Comparison of ENCODE assay signal across 8 cellular contexts in genomic region chr19:7506385-7507328, GRCh38. TPM values are rescaled to one million over a fixed set of nuclear protein-coding genes. Genes with fewer than 3 reads are reported as not detected.
DNase-seq lines count a peak whose midpoint lies in the region; TF ChIP-seq lines count a peak whose summit lies in the region.

No MANE protein-coding gene starts in this region.

- peaks cover 16% of the 10 kb centered on the region for H3K4me1 Mint-ChIP-seq in MCF 10A (ENCODE audit: insufficient read depth, unreplicated experiment)

- DNase-seq in DMS153 treated with DMSO at 0.1 percent for 48 hours (lab: John Stamatoyannopoulos, UW; ENCODE audit: unreplicated experiment) = peak; percentile 92
- DNase-seq in LNCaP clone FGC (ENCODE audit: low read depth) = peak; percentile 97
- DNase-seq in SHP77 treated with DMSO at 0.1 percent for 48 hours (lab: John Stamatoyannopoulos, UW) = peak; percentile 75
- DNase-seq in MCF 10A (ENCODE audit: unreplicated experiment) = peak; percentile 99
- DNase-seq in iPS-NIHi7 (ENCODE audit: extremely low spot score) = peak; percentile 81
- peak in 2 of 3 donors; percentile 59 for DNase-seq in stimulated activated CD4-positive, alpha-beta T cell treated with anti-CD3 and anti-CD28 coated beads, TNF-alpha, amount 100 ng/mL, for 48 hours (ENCODE audit: low read depth in 3 of 3)
- no peak for DNase-seq in effector CD4-positive, alpha-beta T cell
- no peak for DNase-seq in GM19238 (ENCODE audit: insufficient read length, low spot score)

- no peak overlapping the region for H3K4me3 Mint-ChIP-seq in MCF 10A (ENCODE audit: unreplicated experiment)

- H3K27ac Mint-ChIP-seq in MCF 10A (ENCODE audit: low read depth, unreplicated experiment) = no peak overlapping the region

- no peaks in the 10 kb centered on the region for H3K9me3 Mint-ChIP-seq in MCF 10A (ENCODE audit: unreplicated experiment)

- no TSS peak for BruUV-seq in MCF 10A (replicated peaks; lab: Mats Ljungman, UMichigan)

- intact Hi-C loops in MCF 10A (cut with micrococcal nuclease) = loop anchor here (10.0 kb wide), 1 partner anchor 112 kb away; no protein-coding TSS in a partner anchor

- H3K4me3 ChIP-seq in LNCaP clone FGC (ENCODE audit: low read depth, low read length) = no peak overlapping the region

- no peak for TF ChIP-seq CTCF in LNCaP clone FGC (IDR thresholded peaks at IDR 0.05; ENCODE audit: control insufficient read depth, extremely low read depth, insufficient read depth)
- no peak for TF ChIP-seq CTCF in MCF 10A (IDR thresholded peaks at IDR 0.05; ENCODE audit: unreplicated experiment)

- POLR2A ChIA-PET in MCF 10A (lab: Yijun Ruan, JAX) = interaction anchor here (1.1 kb wide), 1 partner anchor 111 kb away, joined by 3 read pairs; no protein-coding TSS in a partner anchor

- no peaks in the 10 kb centered on the region for H3K27me3 Mint-ChIP-seq in MCF 10A (ENCODE audit: insufficient read depth, unreplicated experiment)

- H3K36me3 Mint-ChIP-seq in MCF 10A (ENCODE audit: insufficient read depth, unreplicated experiment) = peaks cover 5% of the 10 kb centered on the region

- CTCF ChIA-PET in MCF 10A (lab: Yijun Ruan, JAX) = no interaction called here

RNA-seq across cellular contexts. Expression of gene ZNF358, which starts 9.2 kb away (rescaled TPM):
- total RNA-seq in MCF 10A (2022) = 16.9 and 17.7 TPM in 2 replicates

RNA-seq across cellular contexts. Expression of gene MCOLN1, which starts 15.8 kb away (rescaled TPM):
- 10.8 and 13.9 TPM in 2 replicates for total RNA-seq in MCF 10A (2022)

RNA-seq across cellular contexts. Expression of gene PEX11G, which starts 17.8 kb away (rescaled TPM):
- total RNA-seq in MCF 10A (2022) = 5.5 and 6.4 TPM in 2 replicates

RNA-seq across cellular contexts. Expression of gene PNPLA6, which starts 28.9 kb away (rescaled TPM):
- 75.8 and 96.1 TPM in 2 replicates for total RNA-seq in MCF 10A (2022)

Comparison
In these comparisons a context has a peak if more than half of its experiments do, and no peak if none do; other contexts are left out.
1. DNase-seq: peak in DMS153 treated with DMSO at 0.1 percent for 48 hours (single experiment), LNCaP clone FGC (single experiment), SHP77 treated with DMSO at 0.1 percent for 48 hours (single experiment), MCF 10A (single experiment), iPS-NIHi7 (single experiment) and stimulated activated CD4-positive, alpha-beta T cell treated with anti-CD3 and anti-CD28 coated beads, TNF-alpha, amount 100 ng/mL, for 48 hours (2 of 3); none in effector CD4-positive, alpha-beta T cell (single experiment) and GM19238 (single experiment).